8 cellular contexts compared by ENCODE assay signal in the genomic region with DNA sequence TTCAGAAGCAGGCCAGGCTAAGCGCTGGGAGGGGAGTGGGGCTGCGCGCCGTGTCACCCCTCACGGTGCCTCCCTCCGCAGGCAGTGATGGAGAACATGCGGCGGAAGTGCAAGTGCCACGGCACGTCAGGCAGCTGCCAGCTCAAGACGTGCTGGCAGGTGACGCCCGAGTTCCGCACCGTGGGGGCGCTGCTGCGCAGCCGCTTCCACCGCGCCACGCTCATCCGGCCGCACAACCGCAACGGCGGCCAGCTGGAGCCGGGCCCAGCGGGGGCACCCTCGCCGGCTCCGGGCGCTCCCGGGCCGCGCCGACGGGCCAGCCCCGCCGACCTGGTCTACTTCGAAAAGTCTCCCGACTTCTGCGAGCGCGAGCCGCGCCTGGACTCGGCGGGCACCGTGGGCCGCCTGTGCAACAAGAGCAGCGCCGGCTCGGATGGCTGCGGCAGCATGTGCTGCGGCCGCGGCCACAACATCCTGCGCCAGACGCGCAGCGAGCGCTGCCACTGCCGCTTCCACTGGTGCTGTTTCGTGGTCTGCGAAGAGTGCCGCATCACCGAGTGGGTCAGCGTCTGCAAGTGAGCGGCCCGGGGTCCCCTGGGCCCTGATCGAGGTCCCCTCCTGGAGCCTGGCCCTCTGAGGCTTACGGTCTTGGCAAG. TPM values are rescaled to one million over a fixed set of nuclear protein-coding genes. Genes with fewer than 3 reads are reported as not detected.
A peak's percentile ranks its signal among the peaks of the same experiment; 100 is the strongest.
DNase-seq lines count a peak whose midpoint lies in the region; ATAC-seq, FAIRE-seq and TF ChIP-seq lines count a peak whose summit lies in the region.

No MANE protein-coding gene starts in this region.

- peaks cover 55% of the 10 kb centered on the region for H3K4me1 Mint-ChIP-seq in activated T-cell treated with anti-CD3 and anti-CD28 coated beads, Interleukin-2, amount 50 U/mL, for 72 hours (ENCODE audit: low read depth)

- H3K9me3 Mint-ChIP-seq in activated T-cell treated with anti-CD3 and anti-CD28 coated beads, Interleukin-2, amount 50 U/mL, for 72 hours, result no peaks in the 10 kb centered on the region

- DNase-seq in D721Med (ENCODE audit: insufficient read length, low spot score), result peak; percentile 77
- peak; percentile 52 for DNase-seq in HTR-8/SVneo (ENCODE audit: insufficient read length, low spot score)
- peak; percentile 89 for DNase-seq in activated T-cell treated with anti-CD3 and anti-CD28 coated beads, Interleukin-2, amount 50 U/mL, for 72 hours
- DNase-seq in fibroblast of pulmonary artery (ENCODE audit: low read depth), result peak; percentile 42
- DNase-seq in occipital lobe (lab: John Stamatoyannopoulos, UW), result peak; percentile 48
- peak; percentile 71 for DNase-seq in testis

- H3K27me3 Mint-ChIP-seq in activated T-cell treated with anti-CD3 and anti-CD28 coated beads, Interleukin-2, amount 50 U/mL, for 72 hours (ENCODE audit: low read depth), result peaks cover 8% of the 10 kb centered on the region

- ATAC-seq in GM21360 (IDR thresholded peaks at IDR 0.05; ENCODE audit: unreplicated experiment), result peak; percentile 44
- peak; percentile 68 to 70 for ATAC-seq in activated T-cell treated with anti-CD3 and anti-CD28 coated beads, Interleukin-2, amount 50 U/mL, for 72 hours (replicated peaks in 1 of 2)

- peak; percentile 58 for TF ChIP-seq CTCF in D721Med (IDR thresholded peaks at IDR 0.05; ENCODE audit: insufficient read depth, missing control alignments)
- peak; percentile 26 for TF ChIP-seq CTCF in fibroblast of pulmonary artery (IDR thresholded peaks at IDR 0.05; ENCODE audit: low read length, missing control alignments)
- TF ChIP-seq CTCF in testis (IDR thresholded peaks at IDR 0.05), result peak in 2 of 3 experiments; percentile 36 to 44

- H3K36me3 ChIP-seq in testis (ENCODE audit: low read depth, missing control alignments), result no peaks in the 10 kb centered on the region

- FAIRE-seq in D721Med (lab: Jason Lieb, UNC) (no peak), HTR-8/SVneo (lab: Jason Lieb, UNC) (peak; percentile 91)

- peaks cover 13% of the 10 kb centered on the region for H3K4me1 ChIP-seq in testis

- intact Hi-C loops in testis (cut with DNase I; ENCODE audit: low total_unique reads), result no loop called here

- peak overlapping the region; percentile 69 to 83 for H3K4me3 Mint-ChIP-seq in activated T-cell treated with anti-CD3 and anti-CD28 coated beads, Interleukin-2, amount 50 U/mL, for 72 hours

- H3K36me3 Mint-ChIP-seq in activated T-cell treated with anti-CD3 and anti-CD28 coated beads, Interleukin-2, amount 50 U/mL, for 72 hours (ENCODE audit: insufficient read depth in 2 of 2), result peaks cover 0 to 3% of the 10 kb centered on the region in 2 donors

- no peaks in the 10 kb centered on the region for H3K27me3 ChIP-seq in testis

- H3K4me3 ChIP-seq in fibroblast of pulmonary artery (replicated peaks; ENCODE audit: low read depth, low read length), result no peak overlapping the region
- peak overlapping the region; percentile 39 to 58 for H3K4me3 ChIP-seq in testis

- TF ChIP-seq POLR2A in testis (IDR thresholded peaks at IDR 0.05), result no peak

- no peak overlapping the region for H3K27ac ChIP-seq in testis

- H3K27ac Mint-ChIP-seq in activated T-cell treated with anti-CD3 and anti-CD28 coated beads, Interleukin-2, amount 50 U/mL, for 72 hours, result peak overlapping the region; percentile 71

- WGBS in testis, 2 donors, result 0 to 2% methylated on average over 3 to 67 of the region's 72 CpGs

- no peaks in the 10 kb centered on the region for H3K9me3 ChIP-seq in testis

TF ChIP-seq in PFSK-1, 5 proteins besides CTCF, POLR2A, EP300 and RAD21:
- peak; percentile 92 for TF ChIP-seq FOXP2 (optimal IDR thresholded peaks at IDR 0.05; ENCODE audit: borderline replicate concordance, extremely low read depth, extremely low read length, insufficient read depth)
- TF ChIP-seq, protein P1, sequence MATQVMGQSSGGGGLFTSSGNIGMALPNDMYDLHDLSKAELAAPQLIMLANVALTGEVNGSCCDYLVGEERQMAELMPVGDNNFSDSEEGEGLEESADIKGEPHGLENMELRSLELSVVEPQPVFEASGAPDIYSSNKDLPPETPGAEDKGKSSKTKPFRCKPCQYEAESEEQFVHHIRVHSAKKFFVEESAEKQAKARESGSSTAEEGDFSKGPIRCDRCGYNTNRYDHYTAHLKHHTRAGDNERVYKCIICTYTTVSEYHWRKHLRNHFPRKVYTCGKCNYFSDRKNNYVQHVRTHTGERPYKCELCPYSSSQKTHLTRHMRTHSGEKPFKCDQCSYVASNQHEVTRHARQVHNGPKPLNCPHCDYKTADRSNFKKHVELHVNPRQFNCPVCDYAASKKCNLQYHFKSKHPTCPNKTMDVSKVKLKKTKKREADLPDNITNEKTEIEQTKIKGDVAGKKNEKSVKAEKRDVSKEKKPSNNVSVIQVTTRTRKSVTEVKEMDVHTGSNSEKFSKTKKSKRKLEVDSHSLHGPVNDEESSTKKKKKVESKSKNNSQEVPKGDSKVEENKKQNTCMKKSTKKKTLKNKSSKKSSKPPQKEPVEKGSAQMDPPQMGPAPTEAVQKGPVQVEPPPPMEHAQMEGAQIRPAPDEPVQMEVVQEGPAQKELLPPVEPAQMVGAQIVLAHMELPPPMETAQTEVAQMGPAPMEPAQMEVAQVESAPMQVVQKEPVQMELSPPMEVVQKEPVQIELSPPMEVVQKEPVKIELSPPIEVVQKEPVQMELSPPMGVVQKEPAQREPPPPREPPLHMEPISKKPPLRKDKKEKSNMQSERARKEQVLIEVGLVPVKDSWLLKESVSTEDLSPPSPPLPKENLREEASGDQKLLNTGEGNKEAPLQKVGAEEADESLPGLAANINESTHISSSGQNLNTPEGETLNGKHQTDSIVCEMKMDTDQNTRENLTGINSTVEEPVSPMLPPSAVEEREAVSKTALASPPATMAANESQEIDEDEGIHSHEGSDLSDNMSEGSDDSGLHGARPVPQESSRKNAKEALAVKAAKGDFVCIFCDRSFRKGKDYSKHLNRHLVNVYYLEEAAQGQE (IDR thresholded peaks at IDR 0.05; ENCODE audit: insufficient read depth in 1 of 2, low read depth in 2 of 2, low read length in 2 of 2), result no peak

RNA-seq across cellular contexts. Expression of a gene that starts 12.2 kb away (rescaled TPM):
- polyA plus RNA-seq in PFSK-1 (2012; ENCODE audit: insufficient read length, low read depth), result not detected
- total RNA-seq in activated T-cell treated with anti-CD3 and anti-CD28 coated beads, Interleukin-2, amount 50 U/mL, for 72 hours, result 1 to 10 TPM; 3.4 to 8.6 TPM
- total RNA-seq in occipital lobe, result not detected
- total RNA-seq in testis, result 1 to 10 TPM; 1.5 to 2.5 TPM
- 2.1 TPM for polyA plus RNA-seq in testis (ENCODE audit: insufficient read depth, low read depth, low replicate concordance)

RNA-seq across cellular contexts. Expression of a gene that starts 33.2 kb away (rescaled TPM):
- 0.43 TPM for polyA plus RNA-seq in PFSK-1 (2012; ENCODE audit: insufficient read length, low read depth)
- under 1 TPM; 0.19 TPM for total RNA-seq in activated T-cell treated with anti-CD3 and anti-CD28 coated beads, Interleukin-2, amount 50 U/mL, for 72 hours
- not detected for total RNA-seq in occipital lobe
- total RNA-seq in testis, result 10 to 100 TPM in 1 of 2 donors, 1 to 10 TPM in 1; 5.5 to 46.5 TPM
- 2.7 TPM for polyA plus RNA-seq in testis (ENCODE audit: insufficient read depth, low read depth, low replicate concordance)
